Comparison of ENCODE assay signal across 8 cellular contexts in the genomic region with DNA sequence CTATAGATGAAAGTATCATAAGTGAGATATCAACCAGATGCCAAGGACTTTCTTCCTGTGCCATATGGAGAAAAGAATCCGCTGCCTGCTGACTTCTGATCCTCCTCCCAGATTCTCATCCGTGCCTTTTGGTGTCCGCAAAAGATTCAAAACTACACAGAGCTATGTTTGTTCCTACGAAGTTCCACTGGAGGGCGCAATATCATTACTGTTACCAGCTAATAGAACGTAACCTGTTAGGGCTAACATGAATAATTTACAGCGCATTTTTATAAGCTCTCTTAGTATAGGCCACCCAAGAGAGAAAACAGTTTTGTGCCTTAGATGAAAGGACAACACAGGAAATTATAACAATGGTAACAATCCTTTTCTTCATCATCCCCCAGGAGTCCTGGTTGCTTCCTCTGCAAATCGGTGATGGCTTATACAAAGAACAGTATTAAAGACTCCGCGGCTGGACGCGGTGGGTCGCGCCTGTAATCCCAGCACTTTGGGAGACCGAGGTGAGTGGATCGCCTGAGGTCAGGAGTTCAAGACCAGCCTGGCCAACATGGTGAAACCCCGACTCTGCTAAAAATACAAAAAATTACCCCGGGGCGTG. TPM values are rescaled to one million over a fixed set of nuclear protein-coding genes. Genes with fewer than 3 reads are reported as not detected.
DNase-seq lines count a peak whose midpoint lies in the region; ATAC-seq and TF ChIP-seq lines count a peak whose summit lies in the region.

No MANE protein-coding gene starts in this region.

- peaks cover 3% of the 10 kb centered on the region for H3K27me3 ChIP-seq in mammary epithelial cell (ENCODE audit: insufficient read depth, low read length)
- no peaks in the 10 kb centered on the region for H3K27me3 ChIP-seq in effector memory CD4-positive, alpha-beta T cell (replicated peaks; ENCODE audit: control insufficient read depth, insufficient read depth, low read length, poor library complexity, severe bottlenecking)

- H3K9me3 ChIP-seq in mammary epithelial cell (replicated peaks; ENCODE audit: insufficient read depth, low read length), result no peaks in the 10 kb centered on the region
- H3K9me3 ChIP-seq in effector memory CD4-positive, alpha-beta T cell (ENCODE audit: control insufficient read depth, low read length), result no peaks in the 10 kb centered on the region

- dilution Hi-C loops in mammary epithelial cell (cut with HindIII; ENCODE audit: low sequenced_read_pairs), result no loop called here

- CTCF ChIA-PET in mammary epithelial cell (lab: Charles Lee; ENCODE audit: low non-redundant PET), result interaction anchor here (0.5 to 1.1 kb wide), 7 partner anchors 12 to 620 kb away, joined by 3 to 12 read pairs (median 4); no protein-coding TSS in a partner anchor

- DNase-seq in A172 (ENCODE audit: low spot score) (peak; percentile 19), ELF-1 (ENCODE audit: low read depth, low spot score) (peak; percentile 55), NCI-H1694 treated with DMSO at 0.1 percent for 48 hours (lab: John Stamatoyannopoulos, UW) (peak; percentile 34), mammary epithelial cell (peak; percentile 19), midbrain (lab: John Stamatoyannopoulos, UW) (peak; percentile 33), COLO668 (lab: John Stamatoyannopoulos, UW; ENCODE audit: unreplicated experiment) (no peak)
- DNase-seq in effector memory CD4-positive, alpha-beta T cell, result no peak

- BruUV-seq in mammary epithelial cell (replicated peaks; lab: Mats Ljungman, UMichigan), result no TSS peak

- in situ Hi-C loops in mammary epithelial cell (cut with MboI; ENCODE audit: low sequenced_read_pairs in 2 of 2), result loop anchor here in 1 of 2 donors (25.0 kb wide), 2 partner anchors 221 to 621 kb away; no protein-coding TSS in a partner anchor

- intact Hi-C loops in mammary epithelial cell (cut with micrococcal nuclease), result loop anchor here (1.0 to 5.0 kb wide), 2 partner anchors 219 to 621 kb away; no protein-coding TSS in a partner anchor

- no peak overlapping the region for H3K4me3 ChIP-seq in mammary epithelial cell (replicated peaks in 1 of 3; ENCODE audit: insufficient read depth in 1 of 3, low read depth in 2 of 3, low read length in 3 of 3)
- no peak overlapping the region for H3K4me3 ChIP-seq in effector memory CD4-positive, alpha-beta T cell (ENCODE audit: insufficient read depth, low read depth, low read length, poor library complexity, severe bottlenecking)

- no peak overlapping the region for H3K9ac ChIP-seq in mammary epithelial cell (ENCODE audit: insufficient read depth, low read length)

- no peaks in the 10 kb centered on the region for H3K4me1 ChIP-seq in mammary epithelial cell (ENCODE audit: insufficient read depth, low read length)
- H3K4me1 ChIP-seq in effector memory CD4-positive, alpha-beta T cell (ENCODE audit: control insufficient read depth, insufficient read depth, low read length, poor library complexity, severe bottlenecking), result no peaks in the 10 kb centered on the region

- peak; percentile 49 to 57 for TF ChIP-seq CTCF in mammary epithelial cell (conservative IDR thresholded peaks at IDR 0.05 in 1 of 2, IDR thresholded peaks at IDR 0.05 in 1 of 2; ENCODE audit: extremely low read depth in 1 of 2, insufficient read depth in 1 of 2, low read depth in 1 of 2, low read length in 2 of 2)

- no peak overlapping the region for H3K27ac ChIP-seq in mammary epithelial cell (ENCODE audit: insufficient read depth, low read depth, low read length)
- H3K27ac ChIP-seq in effector memory CD4-positive, alpha-beta T cell (ENCODE audit: insufficient read depth, low read length, poor library complexity, severe bottlenecking), result no peak overlapping the region

- no peaks in the 10 kb centered on the region for H4K20me1 ChIP-seq in mammary epithelial cell (ENCODE audit: insufficient read depth, low read length)

- H3K36me3 ChIP-seq in mammary epithelial cell (ENCODE audit: insufficient read depth, low read length), result no peaks in the 10 kb centered on the region
- H3K36me3 ChIP-seq in effector memory CD4-positive, alpha-beta T cell (ENCODE audit: control insufficient read depth, insufficient read depth, low read length), result no peaks in the 10 kb centered on the region

- no peak overlapping the region for H2AFZ ChIP-seq in mammary epithelial cell (ENCODE audit: low read depth, low read length)

- H3K4me2 ChIP-seq in mammary epithelial cell (ENCODE audit: insufficient read depth, low read depth, low read length), result no peak overlapping the region

- ATAC-seq in GM19328 (IDR thresholded peaks at IDR 0.05; ENCODE audit: unreplicated experiment), result no peak

- H3K79me2 ChIP-seq in mammary epithelial cell (ENCODE audit: insufficient read depth, low read length), result no peaks in the 10 kb centered on the region

- 61% methylated on average over 19 of the region's 19 CpGs for WGBS in mammary epithelial cell (ENCODE audit: low coverage, missing lambda C conversion rate)

RNA-seq across cellular contexts. Expression of gene CENPVL3, which starts 22.8 kb away (rescaled TPM):
- total RNA-seq in A172 (2014; rRNA removed; shearing (Covaris generic)), result not detected in 2 replicates
- under 1 TPM in 1 of 2 donors, not detected in 1; 0.17 TPM for total RNA-seq in mammary epithelial cell
- polyA plus RNA-seq in mammary epithelial cell, result 0.09 TPM
- not detected for polyA minus RNA-seq in mammary epithelial cell

RNA-seq across cellular contexts. Expression of gene CENPVL2, which starts 41.1 kb away (rescaled TPM):
- total RNA-seq in A172 (2014; rRNA removed; shearing (Covaris generic)), result not detected in 2 replicates
- not detected for total RNA-seq in mammary epithelial cell
- not detected for polyA plus RNA-seq in mammary epithelial cell
- polyA minus RNA-seq in mammary epithelial cell, result not detected

Comparison
In these comparisons a context has a peak if more than half of its experiments do, and no peak if none do; other contexts are left out.
1. DNase-seq: peak in A172 (single experiment), ELF-1 (single experiment), NCI-H1694 treated with DMSO at 0.1 percent for 48 hours (single experiment), mammary epithelial cell (single experiment) and midbrain (single experiment); none in effector memory CD4-positive, alpha-beta T cell (0 of 3) and COLO668 (single experiment).